In genomic region chr4:48779095-48779997, GRCh38 we compare ENCODE assay signal across 1 cellular context.
TF ChIP-seq lines count a peak whose summit lies in the region.

No MANE protein-coding gene starts in this region.

TF ChIP-seq in K562, 482 proteins besides CTCF, POLR2A, EP300 and RAD21 (continued from another document and continues in another):
- TF ChIP-seq E2F8 (IDR thresholded peaks at IDR 0.05; ENCODE audit: low read depth, partially characterized antibody) (no peak), KLF13 (tag; IDR thresholded peaks at IDR 0.05; ENCODE audit: borderline replicate concordance, low read depth) (no peak), TCF7 (IDR thresholded peaks at IDR 0.05; ENCODE audit: borderline replicate concordance) (no peak), PML (IDR thresholded peaks at IDR 0.05; ENCODE audit: low read length) (no peak), ATF7 (IDR thresholded peaks at IDR 0.05) (peak; percentile 29; the same call in 1 of the 2 replicates), ZNF431 (CRISPR knock-in tag; IDR thresholded peaks at IDR 0.05) (0 out of 2 replicates have a peak, but pooled peaks have one; percentile 40), SMARCC2 (IDR thresholded peaks at IDR 0.05; ENCODE audit: low read depth) (no peak), VEZF1 (CRISPR knock-in tag; IDR thresholded peaks at IDR 0.05) (peak; percentile 4; the same call in 1 of the 2 replicates), ELF1 (tag; IDR thresholded peaks at IDR 0.05) (no peak), HMGN3 (IDR thresholded peaks at IDR 0.05; ENCODE audit: borderline replicate concordance, extremely low read depth, insufficient read length, low read depth, low read length) (peak; percentile 60), HOXB6 (CRISPR knock-in tag; IDR thresholded peaks at IDR 0.05; ENCODE audit: borderline replicate concordance) (no peak), EGR1 (conservative IDR thresholded peaks at IDR 0.05) (no peak), RFX1 (IDR thresholded peaks at IDR 0.05) (no peak), RBM15 (IDR thresholded peaks at IDR 0.05; ENCODE audit: insufficient read depth, low read length) (no peak), BRF1 (IDR thresholded peaks at IDR 0.05; ENCODE audit: borderline replicate concordance, extremely low read depth, insufficient read length) (no peak), ZNF75A (CRISPR knock-in tag; IDR thresholded peaks at IDR 0.05) (no peak), HDAC1 (IDR thresholded peaks at IDR 0.05) (no peak), SREBF2 (CRISPR knock-in tag; IDR thresholded peaks at IDR 0.05) (no peak), ZBED1 (IDR thresholded peaks at IDR 0.05) (no peak), POLR2G (IDR thresholded peaks at IDR 0.05; ENCODE audit: low read depth, low read length) (peak; percentile 86), ZBTB40 (IDR thresholded peaks at IDR 0.05) (no peak), ZBTB40 (CRISPR knock-in tag; IDR thresholded peaks at IDR 0.05) (no peak)
- TF ChIP-seq, protein P1, sequence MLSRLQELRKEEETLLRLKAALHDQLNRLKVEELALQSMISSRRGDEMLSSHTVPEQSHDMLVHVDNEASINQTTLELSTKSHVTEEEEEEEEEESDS (CRISPR knock-in tag; IDR thresholded peaks at IDR 0.05) = no peak
- TF ChIP-seq, protein P2, sequence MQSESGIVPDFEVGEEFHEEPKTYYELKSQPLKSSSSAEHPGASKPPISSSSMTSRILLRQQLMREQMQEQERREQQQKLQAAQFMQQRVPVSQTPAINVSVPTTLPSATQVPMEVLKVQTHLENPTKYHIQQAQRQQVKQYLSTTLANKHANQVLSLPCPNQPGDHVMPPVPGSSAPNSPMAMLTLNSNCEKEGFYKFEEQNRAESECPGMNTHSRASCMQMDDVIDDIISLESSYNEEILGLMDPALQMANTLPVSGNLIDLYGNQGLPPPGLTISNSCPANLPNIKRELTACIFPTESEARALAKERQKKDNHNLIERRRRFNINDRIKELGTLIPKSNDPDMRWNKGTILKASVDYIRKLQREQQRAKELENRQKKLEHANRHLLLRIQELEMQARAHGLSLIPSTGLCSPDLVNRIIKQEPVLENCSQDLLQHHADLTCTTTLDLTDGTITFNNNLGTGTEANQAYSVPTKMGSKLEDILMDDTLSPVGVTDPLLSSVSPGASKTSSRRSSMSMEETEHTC (IDR thresholded peaks at IDR 0.05) = no peak
- TF ChIP-seq, protein P3, sequence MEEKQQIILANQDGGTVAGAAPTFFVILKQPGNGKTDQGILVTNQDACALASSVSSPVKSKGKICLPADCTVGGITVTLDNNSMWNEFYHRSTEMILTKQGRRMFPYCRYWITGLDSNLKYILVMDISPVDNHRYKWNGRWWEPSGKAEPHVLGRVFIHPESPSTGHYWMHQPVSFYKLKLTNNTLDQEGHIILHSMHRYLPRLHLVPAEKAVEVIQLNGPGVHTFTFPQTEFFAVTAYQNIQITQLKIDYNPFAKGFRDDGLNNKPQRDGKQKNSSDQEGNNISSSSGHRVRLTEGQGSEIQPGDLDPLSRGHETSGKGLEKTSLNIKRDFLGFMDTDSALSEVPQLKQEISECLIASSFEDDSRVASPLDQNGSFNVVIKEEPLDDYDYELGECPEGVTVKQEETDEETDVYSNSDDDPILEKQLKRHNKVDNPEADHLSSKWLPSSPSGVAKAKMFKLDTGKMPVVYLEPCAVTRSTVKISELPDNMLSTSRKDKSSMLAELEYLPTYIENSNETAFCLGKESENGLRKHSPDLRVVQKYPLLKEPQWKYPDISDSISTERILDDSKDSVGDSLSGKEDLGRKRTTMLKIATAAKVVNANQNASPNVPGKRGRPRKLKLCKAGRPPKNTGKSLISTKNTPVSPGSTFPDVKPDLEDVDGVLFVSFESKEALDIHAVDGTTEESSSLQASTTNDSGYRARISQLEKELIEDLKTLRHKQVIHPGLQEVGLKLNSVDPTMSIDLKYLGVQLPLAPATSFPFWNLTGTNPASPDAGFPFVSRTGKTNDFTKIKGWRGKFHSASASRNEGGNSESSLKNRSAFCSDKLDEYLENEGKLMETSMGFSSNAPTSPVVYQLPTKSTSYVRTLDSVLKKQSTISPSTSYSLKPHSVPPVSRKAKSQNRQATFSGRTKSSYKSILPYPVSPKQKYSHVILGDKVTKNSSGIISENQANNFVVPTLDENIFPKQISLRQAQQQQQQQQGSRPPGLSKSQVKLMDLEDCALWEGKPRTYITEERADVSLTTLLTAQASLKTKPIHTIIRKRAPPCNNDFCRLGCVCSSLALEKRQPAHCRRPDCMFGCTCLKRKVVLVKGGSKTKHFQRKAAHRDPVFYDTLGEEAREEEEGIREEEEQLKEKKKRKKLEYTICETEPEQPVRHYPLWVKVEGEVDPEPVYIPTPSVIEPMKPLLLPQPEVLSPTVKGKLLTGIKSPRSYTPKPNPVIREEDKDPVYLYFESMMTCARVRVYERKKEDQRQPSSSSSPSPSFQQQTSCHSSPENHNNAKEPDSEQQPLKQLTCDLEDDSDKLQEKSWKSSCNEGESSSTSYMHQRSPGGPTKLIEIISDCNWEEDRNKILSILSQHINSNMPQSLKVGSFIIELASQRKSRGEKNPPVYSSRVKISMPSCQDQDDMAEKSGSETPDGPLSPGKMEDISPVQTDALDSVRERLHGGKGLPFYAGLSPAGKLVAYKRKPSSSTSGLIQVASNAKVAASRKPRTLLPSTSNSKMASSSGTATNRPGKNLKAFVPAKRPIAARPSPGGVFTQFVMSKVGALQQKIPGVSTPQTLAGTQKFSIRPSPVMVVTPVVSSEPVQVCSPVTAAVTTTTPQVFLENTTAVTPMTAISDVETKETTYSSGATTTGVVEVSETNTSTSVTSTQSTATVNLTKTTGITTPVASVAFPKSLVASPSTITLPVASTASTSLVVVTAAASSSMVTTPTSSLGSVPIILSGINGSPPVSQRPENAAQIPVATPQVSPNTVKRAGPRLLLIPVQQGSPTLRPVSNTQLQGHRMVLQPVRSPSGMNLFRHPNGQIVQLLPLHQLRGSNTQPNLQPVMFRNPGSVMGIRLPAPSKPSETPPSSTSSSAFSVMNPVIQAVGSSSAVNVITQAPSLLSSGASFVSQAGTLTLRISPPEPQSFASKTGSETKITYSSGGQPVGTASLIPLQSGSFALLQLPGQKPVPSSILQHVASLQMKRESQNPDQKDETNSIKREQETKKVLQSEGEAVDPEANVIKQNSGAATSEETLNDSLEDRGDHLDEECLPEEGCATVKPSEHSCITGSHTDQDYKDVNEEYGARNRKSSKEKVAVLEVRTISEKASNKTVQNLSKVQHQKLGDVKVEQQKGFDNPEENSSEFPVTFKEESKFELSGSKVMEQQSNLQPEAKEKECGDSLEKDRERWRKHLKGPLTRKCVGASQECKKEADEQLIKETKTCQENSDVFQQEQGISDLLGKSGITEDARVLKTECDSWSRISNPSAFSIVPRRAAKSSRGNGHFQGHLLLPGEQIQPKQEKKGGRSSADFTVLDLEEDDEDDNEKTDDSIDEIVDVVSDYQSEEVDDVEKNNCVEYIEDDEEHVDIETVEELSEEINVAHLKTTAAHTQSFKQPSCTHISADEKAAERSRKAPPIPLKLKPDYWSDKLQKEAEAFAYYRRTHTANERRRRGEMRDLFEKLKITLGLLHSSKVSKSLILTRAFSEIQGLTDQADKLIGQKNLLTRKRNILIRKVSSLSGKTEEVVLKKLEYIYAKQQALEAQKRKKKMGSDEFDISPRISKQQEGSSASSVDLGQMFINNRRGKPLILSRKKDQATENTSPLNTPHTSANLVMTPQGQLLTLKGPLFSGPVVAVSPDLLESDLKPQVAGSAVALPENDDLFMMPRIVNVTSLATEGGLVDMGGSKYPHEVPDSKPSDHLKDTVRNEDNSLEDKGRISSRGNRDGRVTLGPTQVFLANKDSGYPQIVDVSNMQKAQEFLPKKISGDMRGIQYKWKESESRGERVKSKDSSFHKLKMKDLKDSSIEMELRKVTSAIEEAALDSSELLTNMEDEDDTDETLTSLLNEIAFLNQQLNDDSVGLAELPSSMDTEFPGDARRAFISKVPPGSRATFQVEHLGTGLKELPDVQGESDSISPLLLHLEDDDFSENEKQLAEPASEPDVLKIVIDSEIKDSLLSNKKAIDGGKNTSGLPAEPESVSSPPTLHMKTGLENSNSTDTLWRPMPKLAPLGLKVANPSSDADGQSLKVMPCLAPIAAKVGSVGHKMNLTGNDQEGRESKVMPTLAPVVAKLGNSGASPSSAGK (IDR thresholded peaks at IDR 0.05) = no peak
- TF ChIP-seq, protein P4, sequence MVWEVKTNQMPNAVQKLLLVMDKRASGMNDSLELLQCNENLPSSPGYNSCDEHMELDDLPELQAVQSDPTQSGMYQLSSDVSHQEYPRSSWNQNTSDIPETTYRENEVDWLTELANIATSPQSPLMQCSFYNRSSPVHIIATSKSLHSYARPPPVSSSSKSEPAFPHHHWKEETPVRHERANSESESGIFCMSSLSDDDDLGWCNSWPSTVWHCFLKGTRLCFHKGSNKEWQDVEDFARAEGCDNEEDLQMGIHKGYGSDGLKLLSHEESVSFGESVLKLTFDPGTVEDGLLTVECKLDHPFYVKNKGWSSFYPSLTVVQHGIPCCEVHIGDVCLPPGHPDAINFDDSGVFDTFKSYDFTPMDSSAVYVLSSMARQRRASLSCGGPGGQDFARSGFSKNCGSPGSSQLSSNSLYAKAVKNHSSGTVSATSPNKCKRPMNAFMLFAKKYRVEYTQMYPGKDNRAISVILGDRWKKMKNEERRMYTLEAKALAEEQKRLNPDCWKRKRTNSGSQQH (CRISPR knock-in tag; IDR thresholded peaks at IDR 0.05) = no peak
